Comparison of ENCODE assay signal across 8 cellular contexts in the genomic region with DNA sequence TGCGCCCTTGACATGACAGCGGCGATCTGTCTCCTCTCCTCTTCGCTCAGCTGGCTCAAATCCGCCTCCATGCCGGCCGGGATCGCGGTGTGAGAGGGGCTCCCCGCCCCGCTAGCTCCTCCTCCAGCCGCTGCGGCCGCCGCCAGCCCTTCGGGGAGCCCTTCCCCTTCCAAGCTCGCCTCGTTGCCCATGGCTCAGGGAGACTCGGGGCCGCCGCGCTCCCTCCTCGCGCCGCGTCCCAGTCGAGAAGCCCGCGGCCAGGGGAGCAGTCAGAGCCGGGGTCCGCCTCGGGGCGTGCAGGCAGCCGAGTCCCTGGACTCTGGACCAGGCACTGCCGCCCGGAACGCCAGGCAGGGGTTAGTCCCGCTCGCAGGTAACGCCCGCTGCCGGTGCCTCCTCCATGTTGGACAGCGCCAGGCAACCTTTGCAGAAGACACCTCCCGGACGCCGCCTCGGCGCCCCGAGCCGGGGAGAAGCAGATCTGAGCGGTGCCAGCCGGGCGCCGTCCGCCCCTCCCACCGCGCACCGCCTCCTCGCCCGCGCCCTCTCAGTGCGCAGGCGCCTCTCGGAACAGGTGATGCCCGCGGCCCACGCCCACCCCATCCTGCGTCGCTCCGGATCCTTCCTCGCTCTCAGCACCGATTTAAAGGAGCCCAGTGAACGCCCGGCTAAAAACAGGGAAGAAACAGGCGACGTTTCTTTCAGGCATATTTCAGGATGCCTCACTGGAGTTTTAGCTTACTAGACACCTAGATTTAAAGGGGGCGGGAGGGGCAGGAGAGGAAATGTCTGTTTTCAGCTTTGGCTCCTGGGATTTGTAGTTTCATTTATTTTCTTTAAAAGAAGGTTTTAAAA. TPM values are rescaled to one million over a fixed set of nuclear protein-coding genes. Genes with fewer than 3 reads are reported as not detected.
DNase-seq lines count a peak whose midpoint lies in the region; ATAC-seq and TF ChIP-seq lines count a peak whose summit lies in the region.

A gene with protein sequence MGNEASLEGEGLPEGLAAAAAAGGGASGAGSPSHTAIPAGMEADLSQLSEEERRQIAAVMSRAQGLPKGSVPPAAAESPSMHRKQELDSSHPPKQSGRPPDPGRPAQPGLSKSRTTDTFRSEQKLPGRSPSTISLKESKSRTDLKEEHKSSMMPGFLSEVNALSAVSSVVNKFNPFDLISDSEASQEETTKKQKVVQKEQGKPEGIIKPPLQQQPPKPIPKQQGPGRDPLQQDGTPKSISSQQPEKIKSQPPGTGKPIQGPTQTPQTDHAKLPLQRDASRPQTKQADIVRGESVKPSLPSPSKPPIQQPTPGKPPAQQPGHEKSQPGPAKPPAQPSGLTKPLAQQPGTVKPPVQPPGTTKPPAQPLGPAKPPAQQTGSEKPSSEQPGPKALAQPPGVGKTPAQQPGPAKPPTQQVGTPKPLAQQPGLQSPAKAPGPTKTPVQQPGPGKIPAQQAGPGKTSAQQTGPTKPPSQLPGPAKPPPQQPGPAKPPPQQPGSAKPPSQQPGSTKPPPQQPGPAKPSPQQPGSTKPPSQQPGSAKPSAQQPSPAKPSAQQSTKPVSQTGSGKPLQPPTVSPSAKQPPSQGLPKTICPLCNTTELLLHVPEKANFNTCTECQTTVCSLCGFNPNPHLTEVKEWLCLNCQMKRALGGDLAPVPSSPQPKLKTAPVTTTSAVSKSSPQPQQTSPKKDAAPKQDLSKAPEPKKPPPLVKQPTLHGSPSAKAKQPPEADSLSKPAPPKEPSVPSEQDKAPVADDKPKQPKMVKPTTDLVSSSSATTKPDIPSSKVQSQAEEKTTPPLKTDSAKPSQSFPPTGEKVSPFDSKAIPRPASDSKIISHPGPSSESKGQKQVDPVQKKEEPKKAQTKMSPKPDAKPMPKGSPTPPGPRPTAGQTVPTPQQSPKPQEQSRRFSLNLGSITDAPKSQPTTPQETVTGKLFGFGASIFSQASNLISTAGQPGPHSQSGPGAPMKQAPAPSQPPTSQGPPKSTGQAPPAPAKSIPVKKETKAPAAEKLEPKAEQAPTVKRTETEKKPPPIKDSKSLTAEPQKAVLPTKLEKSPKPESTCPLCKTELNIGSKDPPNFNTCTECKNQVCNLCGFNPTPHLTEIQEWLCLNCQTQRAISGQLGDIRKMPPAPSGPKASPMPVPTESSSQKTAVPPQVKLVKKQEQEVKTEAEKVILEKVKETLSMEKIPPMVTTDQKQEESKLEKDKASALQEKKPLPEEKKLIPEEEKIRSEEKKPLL (N-terminal part only) (minus strand): TSS at position 483 of the 855 bp plus-strand sequence. CDS start 292 bp downstream, at position 191.

- no peak; the same call in 1 of the 2 replicates for TF ChIP-seq CTCF in VCaP (conservative IDR thresholded peaks at IDR 0.05)
- TF ChIP-seq CTCF in colonic mucosa (IDR thresholded peaks at IDR 0.05) = no peak

- H3K36me3 ChIP-seq in colonic mucosa = no peaks in the 10 kb centered on the region

- H3K4me3 ChIP-seq in colonic mucosa = peak within 1 kb of the TSS; percentile 67

- H3K27ac ChIP-seq in VCaP (peak within 1 kb of the TSS; percentile 86), colonic mucosa (peak within 1 kb of the TSS; percentile 85)

- no peaks in the 10 kb centered on the region for H3K27me3 ChIP-seq in colonic mucosa

- intact Hi-C loops in colonic mucosa (cut with DNase I) = no loop called here

- DNase-seq in SIG-M5 treated with dmso at 0.1 percent for 504 hours (lab: John Stamatoyannopoulos, UW; ENCODE audit: unreplicated experiment) (peak; percentile 43), SIG-M5 (lab: John Stamatoyannopoulos, UW) (no peak), NCI-H2107 (lab: John Stamatoyannopoulos, UW) (peak; percentile 97), colonic mucosa (peak; percentile 87), left kidney (ENCODE audit: low read depth, low spot score) (peak; percentile 98)
- peak; percentile 36 to 42 for DNase-seq in stimulated activated CD4-positive, alpha-beta T cell treated with anti-CD3 and anti-CD28 coated beads, Interleukin-2, amount 100 ng/mL, for 48 hours

- no peaks in the 10 kb centered on the region for H3K9me3 ChIP-seq in colonic mucosa

- peak; percentile 96 for ATAC-seq in HG03045 (IDR thresholded peaks at IDR 0.05; ENCODE audit: unreplicated experiment)

- H3K4me1 ChIP-seq in colonic mucosa = no peaks in the 10 kb centered on the region

- peak within 1 kb of the TSS; percentile 54 to 68 for H3K9ac ChIP-seq in colonic mucosa (ENCODE audit: low read depth in 2 of 2, low read length in 2 of 2)

RNA-seq across cellular contexts. Expression of the gene that starts here (rescaled TPM):
- 1 to 10 TPM; 6.9 to 8.8 TPM for total RNA-seq in colonic mucosa
